Comparison of ENCODE assay signal across 25 cellular contexts in genomic region chr17:35188111-35188510, GRCh38. TPM values are rescaled to one million over a fixed set of nuclear protein-coding genes. Genes with fewer than 3 reads are reported as not detected.
DNase-seq lines count a peak whose midpoint lies in the region; ATAC-seq, FAIRE-seq and TF ChIP-seq lines count a peak whose summit lies in the region.
"Had no signal": no experiment of that assay in that cellular context is flagged by ENCODE, and none has a peak within 500 bp of the region (broad histone marks: within the 10 kb centered on the region; RNA-seq: fewer than 3 reads in every experiment).

No MANE protein-coding gene starts in this region.

- no peak for FAIRE-seq in RCC 7860 (lab: Jason Lieb, UNC)
- FAIRE-seq: A204.1 had no signal

- TF ChIP-seq CTCF in natural killer cell (IDR thresholded peaks at IDR 0.05): no peak

- DNase-seq in activated CD4-positive, alpha-beta T cell treated with anti-CD3 and anti-CD28 coated beads, Interleukin-2, amount 10 ng/mL, durations not matched to agents 24 days and 14 days: peak; percentile 67
- DNase-seq in activated CD4-positive, alpha-beta T cell treated with anti-CD3 and anti-CD28 coated beads for 1 hour: no peak
- peak; percentile 38 for DNase-seq in NCI-H460 (ENCODE audit: extremely low read depth, low read depth)
- no peak for DNase-seq in activated naive CD8-positive, alpha-beta T cell treated with anti-CD3 and anti-CD28 coated beads for 36 hours
- DNase-seq in naive thymus-derived CD8-positive, alpha-beta T cell: peak in 5 of 10 donors; percentile 15 to 67 (median 51)
- DNase-seq in kidney tubule cell (ENCODE audit: low spot score): no peak
- no peak for DNase-seq in RCC 7860 (ENCODE audit: low spot score)
- DNase-seq in natural killer cell: no peak
- DNase-seq: body of pancreas; C1 segment of cervical spinal cord; DMS53; dorsolateral prefrontal cortex; GM23248; IMR-90; NCI-H187 treated with DMSO at 0.1 percent for 48 hours; NCI-H446; retina; SJCRH30; stimulated activated CD4-positive, alpha-beta T cell treated with anti-CD3 and anti-CD28 coated beads, Interleukin-12 subunit alpha, Interleukin-12 subunit beta, amount 100 ng/mL, for 4 hours; T-helper 9 cell; uterus had no signal

- peak overlapping the region; percentile 34 for H3K4me3 Mint-ChIP-seq in activated CD4-positive, alpha-beta T cell treated with anti-CD3 and anti-CD28 coated beads, Interleukin-2, amount 10 ng/mL, durations not matched to agents 24 days and 14 days
- peak overlapping the region; percentile 35 for H3K4me3 Mint-ChIP-seq in activated naive CD8-positive, alpha-beta T cell treated with anti-CD3 and anti-CD28 coated beads for 36 hours
- H3K4me3 Mint-ChIP-seq in naive thymus-derived CD8-positive, alpha-beta T cell: peak overlapping the region; percentile 75 to 92 (median 84)
- H3K4me3 Mint-ChIP-seq in natural killer cell: no peak overlapping the region
- H3K4me3 Mint-ChIP-seq: nephron; stimulated activated memory B cell treated with anti-CD40 and anti-IgM and Interleukin-4, amounts not matched to agents 10 μg/mL and 1 μg/mL and 100 μg/mL, for 72 hours had no signal

- intact Hi-C loops in activated CD4-positive, alpha-beta T cell treated with anti-CD3 and anti-CD28 coated beads, Interleukin-2, amount 10 ng/mL, durations not matched to agents 24 days and 14 days (cut with micrococcal nuclease): no loop called here
- intact Hi-C loops in natural killer cell (cut with micrococcal nuclease): no loop called here

- no peaks in the 10 kb centered on the region for H3K36me3 Mint-ChIP-seq in activated CD4-positive, alpha-beta T cell treated with anti-CD3 and anti-CD28 coated beads, Interleukin-2, amount 10 ng/mL, durations not matched to agents 24 days and 14 days (ENCODE audit: low read depth)
- H3K36me3 Mint-ChIP-seq in activated naive CD8-positive, alpha-beta T cell treated with anti-CD3 and anti-CD28 coated beads for 36 hours: peaks cover 5% of the 10 kb centered on the region
- peaks cover 0 to 3% (median 0%) of the 10 kb centered on the region in 3 donors for H3K36me3 Mint-ChIP-seq in naive thymus-derived CD8-positive, alpha-beta T cell
- no peaks in the 10 kb centered on the region for H3K36me3 Mint-ChIP-seq in natural killer cell
- H3K36me3 Mint-ChIP-seq: stimulated activated memory B cell treated with anti-CD40 and anti-IgM and Interleukin-4, amounts not matched to agents 10 μg/mL and 1 μg/mL and 100 μg/mL, for 72 hours had no signal

- peaks cover 47% of the 10 kb centered on the region for H3K4me1 Mint-ChIP-seq in activated CD4-positive, alpha-beta T cell treated with anti-CD3 and anti-CD28 coated beads, Interleukin-2, amount 10 ng/mL, durations not matched to agents 24 days and 14 days
- H3K4me1 Mint-ChIP-seq in activated naive CD8-positive, alpha-beta T cell treated with anti-CD3 and anti-CD28 coated beads for 36 hours: peaks cover 74% of the 10 kb centered on the region
- H3K4me1 Mint-ChIP-seq in naive thymus-derived CD8-positive, alpha-beta T cell: peaks cover 50 to 97% (median 81%) of the 10 kb centered on the region in 4 donors
- H3K4me1 Mint-ChIP-seq in natural killer cell: peaks cover 49 to 53% of the 10 kb centered on the region in 2 donors
- H3K4me1 Mint-ChIP-seq: nephron had no signal

- H3K27me3 Mint-ChIP-seq in activated CD4-positive, alpha-beta T cell treated with anti-CD3 and anti-CD28 coated beads, Interleukin-2, amount 10 ng/mL, durations not matched to agents 24 days and 14 days: no peaks in the 10 kb centered on the region
- no peaks in the 10 kb centered on the region for H3K27me3 Mint-ChIP-seq in activated naive CD8-positive, alpha-beta T cell treated with anti-CD3 and anti-CD28 coated beads for 36 hours
- no peaks in the 10 kb centered on the region for H3K27me3 Mint-ChIP-seq in naive thymus-derived CD8-positive, alpha-beta T cell
- no peaks in the 10 kb centered on the region for H3K27me3 Mint-ChIP-seq in natural killer cell (ENCODE audit: low read depth in 2 of 2)

- peak; percentile 53 to 66 for ATAC-seq in naive thymus-derived CD8-positive, alpha-beta T cell
- no peak for ATAC-seq in natural killer cell
- ATAC-seq: body of pancreas; stimulated activated memory B cell treated with anti-CD40 and anti-IgM and Interleukin-4, amounts not matched to agents 10 μg/mL and 1 μg/mL and 100 μg/mL, for 72 hours had no signal

- POLR2A ChIA-PET in naive thymus-derived CD8-positive, alpha-beta T cell (lab: Charles Lee): interaction anchor here (0.7 to 6.3 kb wide), 16 partner anchors 8 to 300 kb away, joined by 3 to 122 read pairs (median 6); partner anchors contain the start of gene SLFN5

- no peaks in the 10 kb centered on the region for H3K9me3 Mint-ChIP-seq in activated CD4-positive, alpha-beta T cell treated with anti-CD3 and anti-CD28 coated beads, Interleukin-2, amount 10 ng/mL, durations not matched to agents 24 days and 14 days
- no peaks in the 10 kb centered on the region for H3K9me3 Mint-ChIP-seq in activated naive CD8-positive, alpha-beta T cell treated with anti-CD3 and anti-CD28 coated beads for 36 hours
- no peaks in the 10 kb centered on the region for H3K9me3 Mint-ChIP-seq in naive thymus-derived CD8-positive, alpha-beta T cell
- H3K9me3 Mint-ChIP-seq in natural killer cell: no peaks in the 10 kb centered on the region
- H3K9me3 Mint-ChIP-seq: nephron; stimulated activated memory B cell treated with anti-CD40 and anti-IgM and Interleukin-4, amounts not matched to agents 10 μg/mL and 1 μg/mL and 100 μg/mL, for 72 hours had no signal

- H3K27ac Mint-ChIP-seq in activated CD4-positive, alpha-beta T cell treated with anti-CD3 and anti-CD28 coated beads, Interleukin-2, amount 10 ng/mL, durations not matched to agents 24 days and 14 days: peak overlapping the region; percentile 21
- H3K27ac Mint-ChIP-seq in activated naive CD8-positive, alpha-beta T cell treated with anti-CD3 and anti-CD28 coated beads for 36 hours: peak overlapping the region; percentile 57
- H3K27ac Mint-ChIP-seq in naive thymus-derived CD8-positive, alpha-beta T cell: peak overlapping the region; percentile 88 to 97 (median 92)
- H3K27ac Mint-ChIP-seq in natural killer cell: no peak overlapping the region
- H3K27ac Mint-ChIP-seq: nephron; stimulated activated memory B cell treated with anti-CD40 and anti-IgM and Interleukin-4, amounts not matched to agents 10 μg/mL and 1 μg/mL and 100 μg/mL, for 72 hours had no signal

RNA-seq across cellular contexts. Expression of gene SLC35G3, which starts 6.1 kb away (rescaled TPM):
- total RNA-seq in activated CD4-positive, alpha-beta T cell treated with anti-CD3 and anti-CD28 coated beads, Interleukin-2, amount 10 ng/mL, durations not matched to agents 24 days and 14 days: 0.09 TPM in 1 of 2 replicates, not detected in the other
- total RNA-seq in NCI-H460 (2014; rRNA removed; shearing (Covaris generic)): not detected in 2 replicates
- polyA plus RNA-seq in NCI-H460 (2014; cell fraction: nucleus; rRNA removed): not detected in 2 replicates
- total RNA-seq in activated naive CD8-positive, alpha-beta T cell treated with anti-CD3 and anti-CD28 coated beads for 36 hours: not detected
- total RNA-seq in naive thymus-derived CD8-positive, alpha-beta T cell: under 1 TPM in 1 of 2 experiments, not detected in 1; 0.33 TPM
- under 1 TPM; 0.15 to 0.47 (median 0.18) TPM for polyA plus RNA-seq in naive thymus-derived CD8-positive, alpha-beta T cell
- total RNA-seq in natural killer cell: not detected
- total RNA-seq: body of pancreas, dorsolateral prefrontal cortex, GM23248, IMR-90, lung microvascular endothelial cell, SJCRH30, uterus had no signal
- polyA plus RNA-seq: GM23248, IMR-90 had no signal

RNA-seq across cellular contexts. Expression of gene UNC45B, which starts 40.5 kb away (rescaled TPM):
- total RNA-seq in activated CD4-positive, alpha-beta T cell treated with anti-CD3 and anti-CD28 coated beads, Interleukin-2, amount 10 ng/mL, durations not matched to agents 24 days and 14 days: not detected in 2 replicates
- 0.02 TPM in 1 of 2 replicates, not detected in the other for total RNA-seq in NCI-H460 (2014; rRNA removed; shearing (Covaris generic))
- polyA plus RNA-seq in NCI-H460 (2014; cell fraction: nucleus; rRNA removed): not detected in 2 replicates
- under 1 TPM; 0.06 to 0.10 TPM for total RNA-seq in activated naive CD8-positive, alpha-beta T cell treated with anti-CD3 and anti-CD28 coated beads for 36 hours
- total RNA-seq in naive thymus-derived CD8-positive, alpha-beta T cell: under 1 TPM; 0.36 TPM
- under 1 TPM; 0.15 to 0.59 (median 0.28) TPM for polyA plus RNA-seq in naive thymus-derived CD8-positive, alpha-beta T cell
- total RNA-seq in natural killer cell: 1 to 10 TPM in 2 of 3 donors, under 1 TPM in 1; 0.78 to 1.4 (median 1.2) TPM
- total RNA-seq: body of pancreas, GM23248, IMR-90, lung microvascular endothelial cell had no signal
- polyA plus RNA-seq: GM23248, IMR-90 had no signal

RNA-seq across cellular contexts. Expression of gene NLE1, which starts 46.0 kb away (rescaled TPM):
- total RNA-seq in activated CD4-positive, alpha-beta T cell treated with anti-CD3 and anti-CD28 coated beads, Interleukin-2, amount 10 ng/mL, durations not matched to agents 24 days and 14 days: 45.3 and 47.9 TPM in 2 replicates
- 26.4 and 27.0 TPM in 2 replicates for total RNA-seq in NCI-H460 (2014; rRNA removed; shearing (Covaris generic))
- polyA plus RNA-seq in NCI-H460 (2014; cell fraction: nucleus; rRNA removed): 62.9 and 72.9 TPM in 2 replicates
- total RNA-seq in activated naive CD8-positive, alpha-beta T cell treated with anti-CD3 and anti-CD28 coated beads for 36 hours: 10 to 100 TPM; 59.9 to 61.8 TPM
- 10 to 100 TPM; 16.7 to 21.7 TPM for total RNA-seq in naive thymus-derived CD8-positive, alpha-beta T cell
- 1 to 10 TPM; 4.6 to 6.4 (median 5.3) TPM for polyA plus RNA-seq in naive thymus-derived CD8-positive, alpha-beta T cell
- total RNA-seq in natural killer cell: 1 to 10 TPM; 4.0 to 7.9 (median 6.1) TPM

RNA-seq across cellular contexts. Expression of gene SLFN5, which starts 54.8 kb away (rescaled TPM):
- total RNA-seq in activated CD4-positive, alpha-beta T cell treated with anti-CD3 and anti-CD28 coated beads, Interleukin-2, amount 10 ng/mL, durations not matched to agents 24 days and 14 days: 6.9 and 8.9 TPM in 2 replicates
- 57.6 and 68.5 TPM in 2 replicates for total RNA-seq in NCI-H460 (2014; rRNA removed; shearing (Covaris generic))
- 5.7 and 17.2 TPM in 2 replicates for polyA plus RNA-seq in NCI-H460 (2014; cell fraction: nucleus; rRNA removed)
- total RNA-seq in activated naive CD8-positive, alpha-beta T cell treated with anti-CD3 and anti-CD28 coated beads for 36 hours: 10 to 100 TPM; 33.9 to 37.9 TPM
- 100 to 1,000 TPM; 224 to 227 TPM for total RNA-seq in naive thymus-derived CD8-positive, alpha-beta T cell
- polyA plus RNA-seq in naive thymus-derived CD8-positive, alpha-beta T cell: 100 to 1,000 TPM in 1 of 3 donors, 10 to 100 TPM in 2; 73.8 to 161 (median 87.4) TPM
- total RNA-seq in natural killer cell: 100 to 1,000 TPM; 118 to 164 (median 141) TPM

Comparison
In these comparisons a context has a peak if more than half of its experiments do, and no peak if none do; other contexts are left out.
1. DNase-seq: peak in activated CD4-positive, alpha-beta T cell treated with anti-CD3 and anti-CD28 coated beads, Interleukin-2, amount 10 ng/mL, durations not matched to agents 24 days and 14 days (single experiment) and NCI-H460 (single experiment); none in activated CD4-positive, alpha-beta T cell treated with anti-CD3 and anti-CD28 coated beads for 1 hour (single experiment), activated naive CD8-positive, alpha-beta T cell treated with anti-CD3 and anti-CD28 coated beads for 36 hours (single experiment), kidney tubule cell (single experiment), RCC 7860 (single experiment) and natural killer cell (single experiment).
2. H3K27ac Mint-ChIP-seq: peak in activated CD4-positive, alpha-beta T cell treated with anti-CD3 and anti-CD28 coated beads, Interleukin-2, amount 10 ng/mL, durations not matched to agents 24 days and 14 days (single experiment), activated naive CD8-positive, alpha-beta T cell treated with anti-CD3 and anti-CD28 coated beads for 36 hours (single experiment) and naive thymus-derived CD8-positive, alpha-beta T cell (10 of 10); none in natural killer cell (0 of 2).
3. ATAC-seq: peak in naive thymus-derived CD8-positive, alpha-beta T cell (2 of 2); none in natural killer cell (0 of 3).